In genomic region chr10:84537447-84537931, GRCh38 we compare ENCODE assay signal across 8 cellular contexts.
DNase-seq lines count a peak whose midpoint lies in the region; ATAC-seq and TF ChIP-seq lines count a peak whose summit lies in the region.

No MANE protein-coding gene starts in this region.

- peak; percentile 51 for ATAC-seq in GM19397 (IDR thresholded peaks at IDR 0.05; ENCODE audit: unreplicated experiment)
- peak; percentile 76 for ATAC-seq in HG03196 (IDR thresholded peaks at IDR 0.05; ENCODE audit: unreplicated experiment)
- peak; percentile 59 for ATAC-seq in omental fat pad (ENCODE audit: low FRiP score)

- DNase-seq in Daoy (ENCODE audit: low read depth) (peak; percentile 48), NCI-H226 (peak; percentile 33), fibroblast of the conjunctiva (ENCODE audit: low read depth) (peak; percentile 49), omental fat pad (ENCODE audit: low spot score) (no peak), occipital lobe (lab: John Stamatoyannopoulos, UW) (no peak)
- peak; percentile 28 to 40 for DNase-seq in activated CD4-positive, alpha-beta T cell treated with anti-CD3 and anti-CD28 coated beads, Interleukin-2, amount 50 U/mL, for 48 hours

- peak in 1 of 3 donors; percentile 71 for TF ChIP-seq CTCF in omental fat pad (IDR thresholded peaks at IDR 0.05)

Comparison
In these comparisons a context has a peak if more than half of its experiments do, and no peak if none do; other contexts are left out.
1. DNase-seq: peak in Daoy (single experiment), NCI-H226 (single experiment), activated CD4-positive, alpha-beta T cell treated with anti-CD3 and anti-CD28 coated beads, Interleukin-2, amount 50 U/mL, for 48 hours (2 of 2) and fibroblast of the conjunctiva (single experiment); none in omental fat pad (single experiment) and occipital lobe (single experiment).
2. Peak in every context shown above with its lines, with median percentiles within 50 percentile points of each other: ATAC-seq.